Comparison of ENCODE assay signal across 1 cellular context in the genomic region with DNA sequence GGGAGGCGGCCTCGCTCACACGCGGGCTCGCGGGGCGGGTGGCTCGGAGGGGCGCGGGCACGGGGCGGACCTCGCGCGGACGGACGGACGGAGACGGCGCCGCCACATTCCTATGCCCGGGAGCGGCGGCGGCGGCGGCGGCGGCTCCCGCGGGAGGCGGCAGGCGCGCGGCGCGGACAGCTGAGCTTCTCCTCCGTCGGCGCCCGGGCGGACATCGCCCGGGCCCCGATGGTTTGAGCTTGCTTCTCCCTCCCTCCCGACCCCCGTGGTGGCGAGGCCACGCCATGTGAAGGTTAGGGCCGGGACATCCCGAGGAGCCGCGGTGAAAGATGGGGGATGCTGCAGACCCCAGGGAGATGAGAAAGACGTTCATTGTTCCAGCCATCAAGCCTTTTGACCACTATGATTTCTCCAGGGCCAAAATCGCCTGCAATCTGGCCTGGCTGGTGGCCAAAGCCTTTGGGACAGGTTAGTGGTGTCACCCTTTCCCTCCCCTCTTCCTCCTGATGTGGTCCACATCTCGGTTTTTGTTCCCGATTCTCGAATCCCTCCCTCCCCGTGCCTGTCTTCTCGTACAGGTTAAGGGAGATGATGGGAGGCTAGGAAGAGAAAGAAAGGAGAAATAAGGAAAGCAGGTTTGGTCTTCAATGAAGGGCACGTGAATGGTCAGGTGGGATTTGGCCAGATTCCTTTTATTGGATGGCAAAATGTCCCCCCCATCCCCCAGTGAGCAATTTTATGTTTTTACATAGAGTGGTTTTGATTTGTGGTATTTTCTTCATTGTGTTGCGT.
TF ChIP-seq lines count a peak whose summit lies in the region.

No MANE protein-coding gene starts in this region.

TF ChIP-seq in GM12878, 131 proteins besides CTCF, POLR2A, EP300 and RAD21 (continued from another document and continues in another):
- TF ChIP-seq, protein P1, sequence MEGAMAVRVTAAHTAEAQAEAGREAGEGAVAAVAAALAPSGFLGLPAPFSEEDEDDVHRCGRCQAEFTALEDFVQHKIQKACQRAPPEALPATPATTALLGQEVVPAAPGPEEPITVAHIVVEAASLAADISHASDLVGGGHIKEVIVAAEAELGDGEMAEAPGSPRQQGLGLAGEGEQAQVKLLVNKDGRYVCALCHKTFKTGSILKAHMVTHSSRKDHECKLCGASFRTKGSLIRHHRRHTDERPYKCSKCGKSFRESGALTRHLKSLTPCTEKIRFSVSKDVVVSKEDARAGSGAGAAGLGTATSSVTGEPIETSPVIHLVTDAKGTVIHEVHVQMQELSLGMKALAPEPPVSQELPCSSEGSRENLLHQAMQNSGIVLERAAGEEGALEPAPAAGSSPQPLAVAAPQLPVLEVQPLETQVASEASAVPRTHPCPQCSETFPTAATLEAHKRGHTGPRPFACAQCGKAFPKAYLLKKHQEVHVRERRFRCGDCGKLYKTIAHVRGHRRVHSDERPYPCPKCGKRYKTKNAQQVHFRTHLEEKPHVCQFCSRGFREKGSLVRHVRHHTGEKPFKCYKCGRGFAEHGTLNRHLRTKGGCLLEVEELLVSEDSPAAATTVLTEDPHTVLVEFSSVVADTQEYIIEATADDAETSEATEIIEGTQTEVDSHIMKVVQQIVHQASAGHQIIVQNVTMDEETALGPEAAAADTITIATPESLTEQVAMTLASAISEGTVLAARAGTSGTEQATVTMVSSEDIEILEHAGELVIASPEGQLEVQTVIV (IDR thresholded peaks at IDR 0.05; ENCODE audit: borderline replicate concordance, partially characterized antibody), result no peak
- TF ChIP-seq RELA (IDR thresholded peaks at IDR 0.05; ENCODE audit: borderline replicate concordance, partially characterized antibody) (no peak), ZNF622 (IDR thresholded peaks at IDR 0.05) (no peak), FOXM1 (IDR thresholded peaks at IDR 0.05; ENCODE audit: low read depth, low read length) (no peak), RUNX3 (IDR thresholded peaks at IDR 0.05; ENCODE audit: low read length) (peak; percentile 18; the same call in 1 of the 2 replicates), PAX8 (IDR thresholded peaks at IDR 0.05) (no peak), EGR1 (IDR thresholded peaks at IDR 0.05; ENCODE audit: borderline replicate concordance in 1 of 2, low read depth in 2 of 2, low read length in 2 of 2) (no peak), JUND (IDR thresholded peaks at IDR 0.05; ENCODE audit: low read depth, low read length) (no peak), SMARCA5 (IDR thresholded peaks at IDR 0.05) (no peak), YBX1 (IDR thresholded peaks at IDR 0.05) (no peak), SUPT20H (IDR thresholded peaks at IDR 0.05; ENCODE audit: borderline replicate concordance, control insufficient read depth, low read depth, low read length) (no peak), KAT2A (conservative IDR thresholded peaks at IDR 0.05; ENCODE audit: control insufficient read depth, low read depth, low read length) (no peak), POLR2AphosphoS5 (IDR thresholded peaks at IDR 0.05; ENCODE audit: low read length) (no peak), MXI1 (IDR thresholded peaks at IDR 0.05; ENCODE audit: low read depth, low read length) (no peak), RCOR1 (conservative IDR thresholded peaks at IDR 0.05; ENCODE audit: low read depth, low read length) (no peak), KLF5 (IDR thresholded peaks at IDR 0.05; ENCODE audit: partially characterized antibody) (no peak), TCF3 (IDR thresholded peaks at IDR 0.05; ENCODE audit: borderline replicate concordance, insufficient read depth, low read depth, low read length) (no peak), NFIC (IDR thresholded peaks at IDR 0.05; ENCODE audit: low read depth, low read length) (peak; percentile 23; the same call in 1 of the 2 replicates), MEF2B (IDR thresholded peaks at IDR 0.05; ENCODE audit: partially characterized antibody, poor library complexity, severe bottlenecking) (no peak), IKZF2 (IDR thresholded peaks at IDR 0.05) (peak; percentile 11 to 14; a peak in 2 of 4 replicates), CBFB (IDR thresholded peaks at IDR 0.05; ENCODE audit: low read depth) (no peak), PML (IDR thresholded peaks at IDR 0.05; ENCODE audit: low read length) (no peak), NFXL1 (IDR thresholded peaks at IDR 0.05; ENCODE audit: borderline replicate concordance) (no peak), SREBF1 (IDR thresholded peaks at IDR 0.05; ENCODE audit: low read length) (no peak), ZSCAN29 (IDR thresholded peaks at IDR 0.05) (no peak), DPF2 (IDR thresholded peaks at IDR 0.05) (no peak), TARDBP (IDR thresholded peaks at IDR 0.05; ENCODE audit: borderline replicate concordance) (no peak)
- TF ChIP-seq, protein P2, sequence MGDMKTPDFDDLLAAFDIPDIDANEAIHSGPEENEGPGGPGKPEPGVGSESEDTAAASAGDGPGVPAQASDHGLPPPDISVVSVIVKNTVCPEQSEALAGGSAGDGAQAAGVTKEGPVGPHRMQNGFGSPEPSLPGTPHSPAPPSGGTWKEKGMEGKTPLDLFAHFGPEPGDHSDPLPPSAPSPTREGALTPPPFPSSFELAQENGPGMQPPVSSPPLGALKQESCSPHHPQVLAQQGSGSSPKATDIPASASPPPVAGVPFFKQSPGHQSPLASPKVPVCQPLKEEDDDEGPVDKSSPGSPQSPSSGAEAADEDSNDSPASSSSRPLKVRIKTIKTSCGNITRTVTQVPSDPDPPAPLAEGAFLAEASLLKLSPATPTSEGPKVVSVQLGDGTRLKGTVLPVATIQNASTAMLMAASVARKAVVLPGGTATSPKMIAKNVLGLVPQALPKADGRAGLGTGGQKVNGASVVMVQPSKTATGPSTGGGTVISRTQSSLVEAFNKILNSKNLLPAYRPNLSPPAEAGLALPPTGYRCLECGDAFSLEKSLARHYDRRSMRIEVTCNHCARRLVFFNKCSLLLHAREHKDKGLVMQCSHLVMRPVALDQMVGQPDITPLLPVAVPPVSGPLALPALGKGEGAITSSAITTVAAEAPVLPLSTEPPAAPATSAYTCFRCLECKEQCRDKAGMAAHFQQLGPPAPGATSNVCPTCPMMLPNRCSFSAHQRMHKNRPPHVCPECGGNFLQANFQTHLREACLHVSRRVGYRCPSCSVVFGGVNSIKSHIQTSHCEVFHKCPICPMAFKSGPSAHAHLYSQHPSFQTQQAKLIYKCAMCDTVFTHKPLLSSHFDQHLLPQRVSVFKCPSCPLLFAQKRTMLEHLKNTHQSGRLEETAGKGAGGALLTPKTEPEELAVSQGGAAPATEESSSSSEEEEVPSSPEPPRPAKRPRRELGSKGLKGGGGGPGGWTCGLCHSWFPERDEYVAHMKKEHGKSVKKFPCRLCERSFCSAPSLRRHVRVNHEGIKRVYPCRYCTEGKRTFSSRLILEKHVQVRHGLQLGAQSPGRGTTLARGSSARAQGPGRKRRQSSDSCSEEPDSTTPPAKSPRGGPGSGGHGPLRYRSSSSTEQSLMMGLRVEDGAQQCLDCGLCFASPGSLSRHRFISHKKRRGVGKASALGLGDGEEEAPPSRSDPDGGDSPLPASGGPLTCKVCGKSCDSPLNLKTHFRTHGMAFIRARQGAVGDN (IDR thresholded peaks at IDR 0.05), result peak; percentile 31; the same call in 1 of the 2 replicates
- TF ChIP-seq, protein P3, sequence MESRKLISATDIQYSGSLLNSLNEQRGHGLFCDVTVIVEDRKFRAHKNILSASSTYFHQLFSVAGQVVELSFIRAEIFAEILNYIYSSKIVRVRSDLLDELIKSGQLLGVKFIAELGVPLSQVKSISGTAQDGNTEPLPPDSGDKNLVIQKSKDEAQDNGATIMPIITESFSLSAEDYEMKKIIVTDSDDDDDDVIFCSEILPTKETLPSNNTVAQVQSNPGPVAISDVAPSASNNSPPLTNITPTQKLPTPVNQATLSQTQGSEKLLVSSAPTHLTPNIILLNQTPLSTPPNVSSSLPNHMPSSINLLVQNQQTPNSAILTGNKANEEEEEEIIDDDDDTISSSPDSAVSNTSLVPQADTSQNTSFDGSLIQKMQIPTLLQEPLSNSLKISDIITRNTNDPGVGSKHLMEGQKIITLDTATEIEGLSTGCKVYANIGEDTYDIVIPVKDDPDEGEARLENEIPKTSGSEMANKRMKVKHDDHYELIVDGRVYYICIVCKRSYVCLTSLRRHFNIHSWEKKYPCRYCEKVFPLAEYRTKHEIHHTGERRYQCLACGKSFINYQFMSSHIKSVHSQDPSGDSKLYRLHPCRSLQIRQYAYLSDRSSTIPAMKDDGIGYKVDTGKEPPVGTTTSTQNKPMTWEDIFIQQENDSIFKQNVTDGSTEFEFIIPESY (IDR thresholded peaks at IDR 0.05), result no peak
- TF ChIP-seq, protein P4, sequence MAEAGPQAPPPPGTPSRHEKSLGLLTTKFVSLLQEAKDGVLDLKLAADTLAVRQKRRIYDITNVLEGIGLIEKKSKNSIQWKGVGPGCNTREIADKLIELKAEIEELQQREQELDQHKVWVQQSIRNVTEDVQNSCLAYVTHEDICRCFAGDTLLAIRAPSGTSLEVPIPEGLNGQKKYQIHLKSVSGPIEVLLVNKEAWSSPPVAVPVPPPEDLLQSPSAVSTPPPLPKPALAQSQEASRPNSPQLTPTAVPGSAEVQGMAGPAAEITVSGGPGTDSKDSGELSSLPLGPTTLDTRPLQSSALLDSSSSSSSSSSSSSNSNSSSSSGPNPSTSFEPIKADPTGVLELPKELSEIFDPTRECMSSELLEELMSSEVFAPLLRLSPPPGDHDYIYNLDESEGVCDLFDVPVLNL (IDR thresholded peaks at IDR 0.05; ENCODE audit: low read depth, low read length), result no peak
- TF ChIP-seq, protein P5, sequence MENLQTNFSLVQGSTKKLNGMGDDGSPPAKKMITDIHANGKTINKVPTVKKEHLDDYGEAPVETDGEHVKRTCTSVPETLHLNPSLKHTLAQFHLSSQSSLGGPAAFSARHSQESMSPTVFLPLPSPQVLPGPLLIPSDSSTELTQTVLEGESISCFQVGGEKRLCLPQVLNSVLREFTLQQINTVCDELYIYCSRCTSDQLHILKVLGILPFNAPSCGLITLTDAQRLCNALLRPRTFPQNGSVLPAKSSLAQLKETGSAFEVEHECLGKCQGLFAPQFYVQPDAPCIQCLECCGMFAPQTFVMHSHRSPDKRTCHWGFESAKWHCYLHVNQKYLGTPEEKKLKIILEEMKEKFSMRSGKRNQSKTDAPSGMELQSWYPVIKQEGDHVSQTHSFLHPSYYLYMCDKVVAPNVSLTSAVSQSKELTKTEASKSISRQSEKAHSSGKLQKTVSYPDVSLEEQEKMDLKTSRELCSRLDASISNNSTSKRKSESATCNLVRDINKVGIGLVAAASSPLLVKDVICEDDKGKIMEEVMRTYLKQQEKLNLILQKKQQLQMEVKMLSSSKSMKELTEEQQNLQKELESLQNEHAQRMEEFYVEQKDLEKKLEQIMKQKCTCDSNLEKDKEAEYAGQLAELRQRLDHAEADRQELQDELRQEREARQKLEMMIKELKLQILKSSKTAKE (IDR thresholded peaks at IDR 0.05; ENCODE audit: low read depth, poor library complexity, severe bottlenecking), result no peak
- TF ChIP-seq, protein P6, sequence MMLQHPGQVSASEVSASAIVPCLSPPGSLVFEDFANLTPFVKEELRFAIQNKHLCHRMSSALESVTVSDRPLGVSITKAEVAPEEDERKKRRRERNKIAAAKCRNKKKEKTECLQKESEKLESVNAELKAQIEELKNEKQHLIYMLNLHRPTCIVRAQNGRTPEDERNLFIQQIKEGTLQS (IDR thresholded peaks at IDR 0.05; ENCODE audit: borderline replicate concordance, extremely low read depth, low read depth, low read length), result no peak
- TF ChIP-seq, protein P7, sequence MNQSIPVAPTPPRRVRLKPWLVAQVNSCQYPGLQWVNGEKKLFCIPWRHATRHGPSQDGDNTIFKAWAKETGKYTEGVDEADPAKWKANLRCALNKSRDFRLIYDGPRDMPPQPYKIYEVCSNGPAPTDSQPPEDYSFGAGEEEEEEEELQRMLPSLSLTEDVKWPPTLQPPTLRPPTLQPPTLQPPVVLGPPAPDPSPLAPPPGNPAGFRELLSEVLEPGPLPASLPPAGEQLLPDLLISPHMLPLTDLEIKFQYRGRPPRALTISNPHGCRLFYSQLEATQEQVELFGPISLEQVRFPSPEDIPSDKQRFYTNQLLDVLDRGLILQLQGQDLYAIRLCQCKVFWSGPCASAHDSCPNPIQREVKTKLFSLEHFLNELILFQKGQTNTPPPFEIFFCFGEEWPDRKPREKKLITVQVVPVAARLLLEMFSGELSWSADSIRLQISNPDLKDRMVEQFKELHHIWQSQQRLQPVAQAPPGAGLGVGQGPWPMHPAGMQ (IDR thresholded peaks at IDR 0.05; ENCODE audit: borderline replicate concordance), result no peak
- TF ChIP-seq, protein P8, sequence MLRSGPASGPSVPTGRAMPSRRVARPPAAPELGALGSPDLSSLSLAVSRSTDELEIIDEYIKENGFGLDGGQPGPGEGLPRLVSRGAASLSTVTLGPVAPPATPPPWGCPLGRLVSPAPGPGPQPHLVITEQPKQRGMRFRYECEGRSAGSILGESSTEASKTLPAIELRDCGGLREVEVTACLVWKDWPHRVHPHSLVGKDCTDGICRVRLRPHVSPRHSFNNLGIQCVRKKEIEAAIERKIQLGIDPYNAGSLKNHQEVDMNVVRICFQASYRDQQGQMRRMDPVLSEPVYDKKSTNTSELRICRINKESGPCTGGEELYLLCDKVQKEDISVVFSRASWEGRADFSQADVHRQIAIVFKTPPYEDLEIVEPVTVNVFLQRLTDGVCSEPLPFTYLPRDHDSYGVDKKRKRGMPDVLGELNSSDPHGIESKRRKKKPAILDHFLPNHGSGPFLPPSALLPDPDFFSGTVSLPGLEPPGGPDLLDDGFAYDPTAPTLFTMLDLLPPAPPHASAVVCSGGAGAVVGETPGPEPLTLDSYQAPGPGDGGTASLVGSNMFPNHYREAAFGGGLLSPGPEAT (IDR thresholded peaks at IDR 0.05; ENCODE audit: low read depth), result no peak
- TF ChIP-seq, protein P9, sequence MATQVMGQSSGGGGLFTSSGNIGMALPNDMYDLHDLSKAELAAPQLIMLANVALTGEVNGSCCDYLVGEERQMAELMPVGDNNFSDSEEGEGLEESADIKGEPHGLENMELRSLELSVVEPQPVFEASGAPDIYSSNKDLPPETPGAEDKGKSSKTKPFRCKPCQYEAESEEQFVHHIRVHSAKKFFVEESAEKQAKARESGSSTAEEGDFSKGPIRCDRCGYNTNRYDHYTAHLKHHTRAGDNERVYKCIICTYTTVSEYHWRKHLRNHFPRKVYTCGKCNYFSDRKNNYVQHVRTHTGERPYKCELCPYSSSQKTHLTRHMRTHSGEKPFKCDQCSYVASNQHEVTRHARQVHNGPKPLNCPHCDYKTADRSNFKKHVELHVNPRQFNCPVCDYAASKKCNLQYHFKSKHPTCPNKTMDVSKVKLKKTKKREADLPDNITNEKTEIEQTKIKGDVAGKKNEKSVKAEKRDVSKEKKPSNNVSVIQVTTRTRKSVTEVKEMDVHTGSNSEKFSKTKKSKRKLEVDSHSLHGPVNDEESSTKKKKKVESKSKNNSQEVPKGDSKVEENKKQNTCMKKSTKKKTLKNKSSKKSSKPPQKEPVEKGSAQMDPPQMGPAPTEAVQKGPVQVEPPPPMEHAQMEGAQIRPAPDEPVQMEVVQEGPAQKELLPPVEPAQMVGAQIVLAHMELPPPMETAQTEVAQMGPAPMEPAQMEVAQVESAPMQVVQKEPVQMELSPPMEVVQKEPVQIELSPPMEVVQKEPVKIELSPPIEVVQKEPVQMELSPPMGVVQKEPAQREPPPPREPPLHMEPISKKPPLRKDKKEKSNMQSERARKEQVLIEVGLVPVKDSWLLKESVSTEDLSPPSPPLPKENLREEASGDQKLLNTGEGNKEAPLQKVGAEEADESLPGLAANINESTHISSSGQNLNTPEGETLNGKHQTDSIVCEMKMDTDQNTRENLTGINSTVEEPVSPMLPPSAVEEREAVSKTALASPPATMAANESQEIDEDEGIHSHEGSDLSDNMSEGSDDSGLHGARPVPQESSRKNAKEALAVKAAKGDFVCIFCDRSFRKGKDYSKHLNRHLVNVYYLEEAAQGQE (IDR thresholded peaks at IDR 0.05; ENCODE audit: low read depth, low read length), result no peak
